25 cellular contexts compared by ENCODE assay signal in the genomic region with DNA sequence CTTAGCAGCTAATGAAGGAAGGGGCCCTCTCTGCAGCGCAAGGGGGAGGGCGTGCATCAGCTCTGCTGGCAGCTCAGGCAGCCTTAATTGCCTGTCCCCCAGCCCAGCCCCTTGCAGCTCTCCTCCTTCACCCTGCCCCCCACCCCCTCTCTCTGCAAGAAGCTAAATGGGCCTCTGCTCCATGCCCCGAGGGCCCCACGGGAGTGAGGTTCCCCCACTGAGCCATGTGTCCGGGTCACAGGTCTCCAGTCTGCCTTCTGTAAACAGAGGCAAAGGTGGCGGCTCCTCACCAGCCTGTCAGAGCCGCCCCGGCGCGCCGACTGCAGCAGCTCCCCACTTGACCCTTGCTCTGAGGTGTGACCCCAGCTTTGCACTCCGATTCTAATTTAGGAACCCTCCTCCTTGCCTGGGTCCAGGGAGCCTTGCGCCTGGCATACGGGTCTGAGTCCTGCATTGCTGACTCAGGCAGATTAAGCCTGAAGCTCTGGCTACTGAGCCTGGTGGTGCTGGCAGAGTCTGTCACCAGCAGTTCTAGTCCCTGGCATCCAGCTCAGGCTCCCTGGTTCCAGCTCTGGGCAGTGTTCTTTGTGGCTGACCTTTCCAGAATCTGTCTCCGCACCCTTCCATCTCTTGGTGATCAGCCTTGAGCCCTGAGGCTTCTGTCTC. TPM values are rescaled to one million over a fixed set of nuclear protein-coding genes. Genes with fewer than 3 reads are reported as not detected.
"Had no signal": no experiment of that assay in that cellular context is flagged by ENCODE, and none has a peak within 500 bp of the region (broad histone marks: within the 10 kb centered on the region; RNA-seq: fewer than 3 reads in every experiment).

No MANE protein-coding gene starts in this region.

- H3K27me3 ChIP-seq: body of pancreas, colonic mucosa, thyroid gland had no signal

- H3K27ac Mint-ChIP-seq: activated B cell treated with CpG ODN at 0.5 μM for 24 hours; activated CD4-positive, alpha-beta memory T cell treated with anti-CD3 and anti-CD28 coated beads for 36 hours; activated naive CD8-positive, alpha-beta T cell; activated T-helper 1 cell treated with anti-CD3 and anti-CD28 coated beads, Interleukin-12 subunit alpha, Interleukin-12 subunit beta, Interleukin-2, Interleukin-4 antibody, amounts not matched to agents 30 ng/mL and 10 ng/mL and 1 ng/mL, durations not matched to agents 14 hours and 24 hours and 36 hours; endodermal cell; T-helper 2 cell treated with Interferon-gamma antibody and Interleukin-4, amounts not matched to agents 5 μg/mL and 100 μg/mL, for 36 hours had no signal

- DNase-seq: activated B cell treated with CpG ODN at 0.5 μM for 24 hours; activated CD4-positive, alpha-beta memory T cell treated with anti-CD3 and anti-CD28 coated beads for 36 hours; activated CD4-positive, alpha-beta T cell treated with anti-CD3 and anti-CD28 coated beads for 4 hours; activated T-cell treated with anti-CD3 and anti-CD28 coated beads for 4 hours; amygdala; body of pancreas; central memory CD4-positive, alpha-beta T cell; colonic mucosa; endodermal cell; foreskin fibroblast; hippocampal formation; islet precursor cell; left colon; pancreas; stimulated activated CD4-positive, alpha-beta T cell treated with anti-CD3 and anti-CD28 coated beads, Interleukin-12 subunit alpha, Interleukin-12 subunit beta, amount 100 ng/mL, for 4 hours; stimulated activated CD4-positive, alpha-beta T cell treated with anti-CD3 and anti-CD28 coated beads, Interleukin-1b, Interleukin-23, amount 100 ng/mL, for 48 hours; stimulated activated CD8-positive, alpha-beta memory T cell treated with anti-CD3 and anti-CD28 coated beads, Interleukin-4, amount 100 ng/mL, for 48 hours; stimulated activated naive CD4-positive, alpha-beta T cell treated with Interleukin-2 at 50 U/mL for 16 hours; thyroid gland had no signal

- H3K36me3 Mint-ChIP-seq: activated CD4-positive, alpha-beta memory T cell treated with anti-CD3 and anti-CD28 coated beads for 36 hours; activated naive CD8-positive, alpha-beta T cell had no signal

- H3K36me3 ChIP-seq: colonic mucosa, neutrophil, pancreas, thyroid gland had no signal

- H3K4me1 ChIP-seq: body of pancreas, colonic mucosa, pancreas, thyroid gland had no signal

- H3K4me3 ChIP-seq: body of pancreas, colonic mucosa, pancreas, thyroid gland had no signal

- H3K27ac ChIP-seq: body of pancreas, colonic mucosa, epithelial cell of prostate, neutrophil, pancreas, thyroid gland had no signal

- H3K9me3 Mint-ChIP-seq: activated B cell treated with CpG ODN at 0.5 μM for 24 hours; activated CD4-positive, alpha-beta memory T cell treated with anti-CD3 and anti-CD28 coated beads for 36 hours; activated T-helper 1 cell treated with anti-CD3 and anti-CD28 coated beads, Interleukin-12 subunit alpha, Interleukin-12 subunit beta, Interleukin-2, Interleukin-4 antibody, amounts not matched to agents 30 ng/mL and 10 ng/mL and 1 ng/mL, durations not matched to agents 14 hours and 24 hours and 36 hours; endodermal cell; T-helper 2 cell treated with Interferon-gamma antibody and Interleukin-4, amounts not matched to agents 5 μg/mL and 100 μg/mL, for 36 hours had no signal

- H3K4me3 Mint-ChIP-seq: activated B cell treated with CpG ODN at 0.5 μM for 24 hours; activated CD4-positive, alpha-beta memory T cell treated with anti-CD3 and anti-CD28 coated beads for 36 hours; activated naive CD8-positive, alpha-beta T cell; activated T-helper 1 cell treated with anti-CD3 and anti-CD28 coated beads, Interleukin-12 subunit alpha, Interleukin-12 subunit beta, Interleukin-2, Interleukin-4 antibody, amounts not matched to agents 30 ng/mL and 10 ng/mL and 1 ng/mL, durations not matched to agents 14 hours and 24 hours and 36 hours; endodermal cell; T-helper 2 cell treated with Interferon-gamma antibody and Interleukin-4, amounts not matched to agents 5 μg/mL and 100 μg/mL, for 36 hours had no signal

- H3K9me3 ChIP-seq: body of pancreas, colonic mucosa, neutrophil, pancreas, thyroid gland had no signal

- H3K4me1 Mint-ChIP-seq: activated B cell treated with CpG ODN at 0.5 μM for 24 hours had no signal

RNA-seq across cellular contexts. Expression of gene NTRK3, which starts 28.0 kb away (rescaled TPM):
- total RNA-seq: activated B cell treated with CpG ODN at 0.5 μM for 24 hours, lung microvascular endothelial cell had no signal
